22 cellular contexts compared by ENCODE assay signal in genomic region chr20:59309218-59309617, GRCh38. TPM values are rescaled to one million over a fixed set of nuclear protein-coding genes. Genes with fewer than 3 reads are reported as not detected.
"Had no signal": no experiment of that assay in that cellular context is flagged by ENCODE, and none has a peak within 500 bp of the region (broad histone marks: within the 10 kb centered on the region; RNA-seq: fewer than 3 reads in every experiment).

No MANE protein-coding gene starts in this region.

- H3K4me3 ChIP-seq: dorsolateral prefrontal cortex, heart left ventricle had no signal

- ATAC-seq: esophagus mucosa, heart left ventricle, left lobe of liver, sciatic nerve had no signal

- H3K27ac ChIP-seq: dorsolateral prefrontal cortex, heart left ventricle had no signal

- H3K27ac Mint-ChIP-seq: naive B cell, nephron, type B pancreatic cell had no signal

- DNase-seq: cortex of kidney; dorsolateral prefrontal cortex; effector memory CD4-positive, alpha-beta T cell; heart left ventricle; hypothalamus; kidney glomerular epithelial cell; naive B cell; posterior cingulate gyrus; stimulated activated CD4-positive, alpha-beta T cell treated with anti-CD3 and anti-CD28 coated beads, Interleukin-12 subunit alpha, Interleukin-12 subunit beta, amount 100 ng/mL, for 4 hours; stimulated activated naive CD4-positive, alpha-beta T cell had no signal

- H3K9me3 ChIP-seq: heart left ventricle had no signal

- H3K4me3 Mint-ChIP-seq: naive B cell, type B pancreatic cell had no signal

- H3K36me3 Mint-ChIP-seq: naive B cell had no signal

- FAIRE-seq: frontal cortex, islet of Langerhans, urothelium cell line had no signal

- H3K4me1 ChIP-seq: heart left ventricle had no signal

- H3K36me3 ChIP-seq: heart left ventricle had no signal

- H3K4me1 Mint-ChIP-seq: naive B cell had no signal

- H3K9me3 Mint-ChIP-seq: naive B cell, nephron, type B pancreatic cell had no signal

RNA-seq across cellular contexts. Expression of gene EDN3, which starts 8.8 kb away (rescaled TPM):
- total RNA-seq: fibroblast of lung, glomerular endothelial cell, left lobe of liver, omental fat pad, pulmonary artery endothelial cell, sciatic nerve had no signal
- polyA plus RNA-seq: fibroblast of lung had no signal
